Comparison of ENCODE assay signal across 12 cellular contexts in the genomic region with DNA sequence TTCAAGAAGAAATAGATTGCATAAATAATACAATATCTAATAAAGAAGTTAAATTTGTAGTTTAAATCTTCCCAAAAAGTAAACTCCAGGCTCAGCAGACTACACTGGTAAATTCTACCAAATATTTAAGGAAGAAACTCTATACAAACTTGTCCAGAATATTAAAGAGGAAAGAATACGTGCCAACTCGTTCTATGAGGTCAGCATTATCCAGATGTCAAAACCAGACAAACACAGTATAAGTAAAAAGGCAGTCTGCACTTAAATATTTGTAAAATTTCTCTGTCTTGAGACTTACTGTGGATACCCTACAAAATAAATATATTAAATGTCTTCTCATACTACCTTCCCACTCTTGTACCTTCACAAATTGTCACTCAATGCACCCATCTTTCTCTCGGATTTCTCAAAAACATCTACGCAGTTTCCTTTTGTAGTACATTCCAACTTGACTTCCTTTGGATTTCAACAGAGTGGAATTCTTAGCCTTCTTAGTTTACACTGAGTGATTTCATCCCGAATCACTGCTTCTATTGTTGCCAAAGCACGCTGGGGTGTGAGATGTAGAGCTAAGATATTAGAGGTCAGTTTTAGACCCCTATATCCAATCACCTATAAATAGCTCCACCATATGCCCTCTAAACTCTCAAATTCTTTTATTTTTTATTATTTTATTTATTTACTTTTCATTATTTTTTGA.
DNase-seq lines count a peak whose midpoint lies in the region; ATAC-seq, FAIRE-seq and TF ChIP-seq lines count a peak whose summit lies in the region.
"Had no signal": no experiment of that assay in that cellular context is flagged by ENCODE, and none has a peak within 500 bp of the region (broad histone marks: within the 10 kb centered on the region; RNA-seq: fewer than 3 reads in every experiment).

No MANE protein-coding gene starts in this region.

- dilution Hi-C loops in keratinocyte (cut with MboI; ENCODE audit: extremely low pct_ligation_motif_present, low sequenced_read_pairs): no loop called here

- H3K79me2 ChIP-seq in keratinocyte (ENCODE audit: control insufficient read depth, insufficient read depth, low read length): no peaks in the 10 kb centered on the region

- no peak for FAIRE-seq in HTR-8/SVneo (lab: Jason Lieb, UNC)
- peak; percentile 39 for FAIRE-seq in keratinocyte (lab: Jason Lieb, UNC)

- TF ChIP-seq POLR2A in testis (IDR thresholded peaks at IDR 0.05): no peak

- peak overlapping the region; percentile 44 for H2AFZ ChIP-seq in keratinocyte (ENCODE audit: control insufficient read depth, low read length)

- H3K27ac ChIP-seq in keratinocyte (ENCODE audit: control insufficient read depth, insufficient read depth, low read length) (peak overlapping the region; percentile 67), thoracic aorta (peak overlapping the region; percentile 41 to 57), testis (no peak overlapping the region)

- POLR2A ChIA-PET in HEK293T (lab: Yijun Ruan, JAX): no interaction called here

- peak; percentile 18 for DNase-seq in HTR-8/SVneo (ENCODE audit: insufficient read length, low spot score)
- peak; percentile 84 to 94 for DNase-seq in cardiac fibroblast (ENCODE audit: low read depth in 2 of 2)
- DNase-seq in keratinocyte (ENCODE audit: low read depth, low spot score): no peak
- no peak for DNase-seq in thoracic aorta (ENCODE audit: low spot score)
- DNase-seq in HEK293T (ENCODE audit: extremely low spot score): no peak
- DNase-seq in testis: no peak
- DNase-seq in foreskin melanocyte: no peak
- DNase-seq in NCI-H2107 (lab: John Stamatoyannopoulos, UW): no peak
- DNase-seq: glutamatergic neuron; NCI-H1092 treated with DMSO at 0.1 percent for 48 hours; stimulated activated naive CD8-positive, alpha-beta T cell treated with anti-CD3 and anti-CD28 coated beads, Interleukin-15, amount 100 ng/mL, for 72 hours had no signal

- CTCF ChIA-PET in HEK293T (lab: Yijun Ruan, JAX): no interaction called here

- intact Hi-C loops in testis (cut with DNase I; ENCODE audit: low total_unique reads): no loop called here

- H4K20me1 ChIP-seq in keratinocyte (ENCODE audit: control insufficient read depth, extremely low read depth, insufficient read depth, low read length): no peaks in the 10 kb centered on the region

- peak; percentile 28 for ATAC-seq in thoracic aorta (ENCODE audit: insufficient number of reproducible peaks, low FRiP score, low read depth)
- ATAC-seq: stimulated activated naive CD8-positive, alpha-beta T cell treated with anti-CD3 and anti-CD28 coated beads, Interleukin-15, amount 100 ng/mL, for 72 hours had no signal

- H3K4me2 ChIP-seq in keratinocyte (ENCODE audit: control insufficient read depth, extremely low read depth, insufficient read depth, low read depth, low read length): peak overlapping the region; percentile 66

- WGBS in testis, 2 donors: 90% methylated on average over 6 of the region's 6 CpGs

- H3K4me3 ChIP-seq in cardiac fibroblast (replicated peaks in 1 of 2; ENCODE audit: low read depth in 2 of 2, low read length in 2 of 2) (peak overlapping the region in 1 of 2 donors; percentile 24), keratinocyte (ENCODE audit: control insufficient read depth in 2 of 3, extremely low read depth in 1 of 3, insufficient read depth in 2 of 3, low read depth in 1 of 3, low read length in 3 of 3) (peak overlapping the region in 1 of 3 experiments; percentile 12), thoracic aorta (peak overlapping the region; percentile 59), testis (no peak overlapping the region)
- H3K4me3 ChIP-seq: HAP-1 had no signal

- no peak for TF ChIP-seq CTCF in cardiac fibroblast (IDR thresholded peaks at IDR 0.05; ENCODE audit: low read depth, low read length)
- no peak for TF ChIP-seq CTCF in keratinocyte (optimal IDR thresholded peaks at IDR 0.05 in 1 of 3, IDR thresholded peaks at IDR 0.05 in 1 of 3, conservative IDR thresholded peaks at IDR 0.05 in 1 of 3; ENCODE audit: extremely low read depth in 1 of 3, insufficient read depth in 2 of 3, low read length in 3 of 3)
- TF ChIP-seq CTCF in thoracic aorta (IDR thresholded peaks at IDR 0.05): no peak
- no peak for TF ChIP-seq CTCF in testis (IDR thresholded peaks at IDR 0.05)

- H3K27me3 ChIP-seq in keratinocyte (ENCODE audit: control insufficient read depth, extremely low read depth, insufficient read depth, low read length) (no peaks in the 10 kb centered on the region), thoracic aorta (replicated peaks; ENCODE audit: insufficient read depth) (no peaks in the 10 kb centered on the region), testis (no peaks in the 10 kb centered on the region)

- H3K4me1 ChIP-seq in keratinocyte (ENCODE audit: control insufficient read depth, extremely low read depth, insufficient read depth, low read length) (peaks cover 7% of the 10 kb centered on the region), thoracic aorta (ENCODE audit: control insufficient read depth in 1 of 2, low read depth in 2 of 2) (peaks cover 0 to 5% of the 10 kb centered on the region in 2 donors), testis (no peaks in the 10 kb centered on the region)
- H3K4me1 ChIP-seq: HAP-1 had no signal

- H3K9me1 ChIP-seq in keratinocyte (ENCODE audit: control insufficient read depth, extremely low read depth, insufficient read depth, low read length): no peaks in the 10 kb centered on the region

- H3K36me3 ChIP-seq in keratinocyte (ENCODE audit: control insufficient read depth in 2 of 2, extremely low read depth in 1 of 2, insufficient read depth in 2 of 2, low read length in 2 of 2) (no peaks in the 10 kb centered on the region), thoracic aorta (no peaks in the 10 kb centered on the region), testis (ENCODE audit: low read depth, missing control alignments) (no peaks in the 10 kb centered on the region)
- H3K36me3 ChIP-seq: HAP-1 had no signal

- H3K9me3 ChIP-seq in keratinocyte (ENCODE audit: control insufficient read depth, low read depth, low read length): no peaks in the 10 kb centered on the region
- H3K9me3 ChIP-seq in thoracic aorta: no peaks in the 10 kb centered on the region
- H3K9me3 ChIP-seq in testis: no peaks in the 10 kb centered on the region
- H3K9me3 ChIP-seq: HAP-1 had no signal

- peak overlapping the region; percentile 28 for H3K9ac ChIP-seq in keratinocyte (ENCODE audit: control insufficient read depth, extremely low read depth, insufficient read depth, low read length)

TF ChIP-seq in HEK293T, 16 proteins besides CTCF, POLR2A, EP300 and RAD21:
- TF ChIP-seq SP1 (IDR thresholded peaks at IDR 0.05): no peak
- TF ChIP-seq LEF1 (IDR thresholded peaks at IDR 0.05; ENCODE audit: borderline replicate concordance): no peak
- TF ChIP-seq, protein P1, sequence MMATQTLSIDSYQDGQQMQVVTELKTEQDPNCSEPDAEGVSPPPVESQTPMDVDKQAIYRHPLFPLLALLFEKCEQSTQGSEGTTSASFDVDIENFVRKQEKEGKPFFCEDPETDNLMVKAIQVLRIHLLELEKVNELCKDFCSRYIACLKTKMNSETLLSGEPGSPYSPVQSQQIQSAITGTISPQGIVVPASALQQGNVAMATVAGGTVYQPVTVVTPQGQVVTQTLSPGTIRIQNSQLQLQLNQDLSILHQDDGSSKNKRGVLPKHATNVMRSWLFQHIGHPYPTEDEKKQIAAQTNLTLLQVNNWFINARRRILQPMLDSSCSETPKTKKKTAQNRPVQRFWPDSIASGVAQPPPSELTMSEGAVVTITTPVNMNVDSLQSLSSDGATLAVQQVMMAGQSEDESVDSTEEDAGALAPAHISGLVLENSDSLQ (IDR thresholded peaks at IDR 0.05): no peak
- TF ChIP-seq SUZ12 (IDR thresholded peaks at IDR 0.05): no peak
- no peak for TF ChIP-seq ZNF384 (IDR thresholded peaks at IDR 0.05)
- no peak for TF ChIP-seq FOXA1 (IDR thresholded peaks at IDR 0.05)
- TF ChIP-seq NFRKB (IDR thresholded peaks at IDR 0.05): no peak
- no peak for TF ChIP-seq TARDBP (IDR thresholded peaks at IDR 0.05)
- no peak for TF ChIP-seq ARNT (IDR thresholded peaks at IDR 0.05)

Comparison
In these comparisons a context has a peak if more than half of its experiments do, and no peak if none do; other contexts are left out.
1. DNase-seq: peak in HTR-8/SVneo (single experiment) and cardiac fibroblast (2 of 2); none in keratinocyte (single experiment), thoracic aorta (single experiment), HEK293T (single experiment), testis (single experiment), foreskin melanocyte (single experiment) and NCI-H2107 (single experiment).
2. H3K27ac ChIP-seq: peak in keratinocyte (single experiment) and thoracic aorta (2 of 2); none in testis (0 of 2).